In the genomic region with DNA sequence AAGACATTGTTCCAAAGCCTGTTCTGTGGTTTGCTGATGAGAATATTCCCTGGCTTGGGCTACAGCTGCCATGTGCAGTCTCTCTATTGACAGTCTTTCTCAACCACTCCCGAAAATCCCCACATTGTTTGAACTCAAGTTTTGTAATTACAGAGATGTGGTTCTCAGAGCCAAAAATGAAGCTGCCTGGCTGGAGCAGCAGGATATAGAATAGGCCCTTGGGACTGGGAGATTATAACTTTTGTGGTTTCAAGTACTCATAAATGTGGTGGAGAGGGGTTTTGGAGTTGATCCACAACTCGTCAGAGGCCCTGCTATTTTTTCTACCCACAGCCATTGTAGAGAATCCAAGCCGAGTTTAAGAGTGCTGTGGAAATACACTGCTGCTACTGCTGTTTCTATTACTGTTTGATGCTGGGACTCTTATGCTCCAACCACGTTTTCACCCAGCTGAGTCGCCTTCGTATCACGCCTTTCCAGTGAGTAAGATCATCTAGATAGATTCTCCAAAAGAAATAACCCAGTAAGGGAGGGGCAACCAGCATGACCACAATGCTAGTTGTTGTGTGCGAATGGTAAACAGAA, we compare ENCODE assay signal across 9 cellular contexts. TPM values are rescaled to one million over a fixed set of nuclear protein-coding genes. Genes with fewer than 3 reads are reported as not detected.
A peak's percentile ranks its signal among the peaks of the same experiment; 100 is the strongest.
DNase-seq lines count a peak whose midpoint lies in the region; ATAC-seq and TF ChIP-seq lines count a peak whose summit lies in the region.
"Had no signal": no experiment of that assay in that cellular context is flagged by ENCODE, and none has a peak within 500 bp of the region (broad histone marks: within the 10 kb centered on the region; RNA-seq: fewer than 3 reads in every experiment).

No MANE protein-coding gene starts in this region.

- H3K9me3 Mint-ChIP-seq in HFFc6 (no peaks in the 10 kb centered on the region), Calu3 (ENCODE audit: low read depth, unreplicated experiment) (no peaks in the 10 kb centered on the region)

- intact Hi-C loops in Calu3 (cut with micrococcal nuclease; ENCODE audit: unreplicated experiment), result no loop called here

- no TSS peak for BruUV-seq in Calu3 (replicated peaks; lab: Mats Ljungman, UMichigan)

- H3K27ac Mint-ChIP-seq in HFFc6 (peak overlapping the region; percentile 83), Calu3 (ENCODE audit: unreplicated experiment) (no peak overlapping the region)

- H3K36me3 Mint-ChIP-seq in HFFc6 (ENCODE audit: low read depth) (no peaks in the 10 kb centered on the region), Calu3 (ENCODE audit: insufficient read depth, unreplicated experiment) (no peaks in the 10 kb centered on the region)

- H3K4me3 Mint-ChIP-seq in HFFc6 (peak overlapping the region; percentile 50), Calu3 (ENCODE audit: low read depth, unreplicated experiment) (no peak overlapping the region)

- ATAC-seq in SK-N-SH treated with all-trans-retinoic acid at 6 μM for 48 hours, result peak; percentile 28
- no peak for ATAC-seq in HG02571 (IDR thresholded peaks at IDR 0.05; ENCODE audit: unreplicated experiment)

- CTCF ChIA-PET in Calu3 (lab: Charles Lee), result no interaction called here

- no peak for TF ChIP-seq CTCF in HFFc6 (IDR thresholded peaks at IDR 0.05)
- TF ChIP-seq CTCF in Calu3 (IDR thresholded peaks at IDR 0.05; ENCODE audit: unreplicated experiment), result no peak

- DNase-seq in AG08395 (ENCODE audit: low spot score) (peak; percentile 89), HFFc6 (peak; percentile 81), hepatic stellate cell (ENCODE audit: low spot score) (peak; percentile 64), DMS53 treated with DMSO at 0.1 percent for 48 hours (lab: John Stamatoyannopoulos, UW; ENCODE audit: unreplicated experiment) (no peak), Calu3 (no peak), middle frontal gyrus (ENCODE audit: extremely low spot score, low spot score) (no peak)

- H3K4me1 Mint-ChIP-seq in HFFc6 (ENCODE audit: low read depth), result peaks cover 79% of the 10 kb centered on the region
- peaks cover 3% of the 10 kb centered on the region for H3K4me1 Mint-ChIP-seq in Calu3 (ENCODE audit: low read depth, unreplicated experiment)

- H3K27me3 Mint-ChIP-seq in HFFc6 (ENCODE audit: insufficient read depth) (no peaks in the 10 kb centered on the region; the same call in 1 of the 2 replicates), Calu3 (ENCODE audit: unreplicated experiment) (no peaks in the 10 kb centered on the region)

TF ChIP-seq in SK-N-SH treated with all-trans-retinoic acid at 6 μM for 48 hours, 23 proteins besides CTCF, POLR2A, EP300 and RAD21:
- TF ChIP-seq PPARA (CRISPR knock-in tag; IDR thresholded peaks at IDR 0.05; ENCODE audit: borderline replicate concordance), result no peak
- no peak for TF ChIP-seq RARB (CRISPR knock-in tag; IDR thresholded peaks at IDR 0.05)

RNA-seq across cellular contexts. Expression of gene ATXN3L, which starts 57.1 kb away (rescaled TPM):
- not detected for total RNA-seq in HFFc6 (2021; fragmentation: NEBNext Ultra II Directional; extraction: Animal tissue kit (Norgen Biotek cat#: 25700))
- not detected in 2 replicates for total RNA-seq in Calu3 (2022)
- total RNA-seq: pulmonary artery endothelial cell had no signal

Comparison
In these comparisons a context has a peak if more than half of its experiments do, and no peak if none do; other contexts are left out.
1. DNase-seq: peak in AG08395 (single experiment), HFFc6 (single experiment) and hepatic stellate cell (single experiment); none in DMS53 treated with DMSO at 0.1 percent for 48 hours (single experiment), Calu3 (single experiment) and middle frontal gyrus (single experiment).